Comparison of ENCODE assay signal across 20 cellular contexts in the genomic region with DNA sequence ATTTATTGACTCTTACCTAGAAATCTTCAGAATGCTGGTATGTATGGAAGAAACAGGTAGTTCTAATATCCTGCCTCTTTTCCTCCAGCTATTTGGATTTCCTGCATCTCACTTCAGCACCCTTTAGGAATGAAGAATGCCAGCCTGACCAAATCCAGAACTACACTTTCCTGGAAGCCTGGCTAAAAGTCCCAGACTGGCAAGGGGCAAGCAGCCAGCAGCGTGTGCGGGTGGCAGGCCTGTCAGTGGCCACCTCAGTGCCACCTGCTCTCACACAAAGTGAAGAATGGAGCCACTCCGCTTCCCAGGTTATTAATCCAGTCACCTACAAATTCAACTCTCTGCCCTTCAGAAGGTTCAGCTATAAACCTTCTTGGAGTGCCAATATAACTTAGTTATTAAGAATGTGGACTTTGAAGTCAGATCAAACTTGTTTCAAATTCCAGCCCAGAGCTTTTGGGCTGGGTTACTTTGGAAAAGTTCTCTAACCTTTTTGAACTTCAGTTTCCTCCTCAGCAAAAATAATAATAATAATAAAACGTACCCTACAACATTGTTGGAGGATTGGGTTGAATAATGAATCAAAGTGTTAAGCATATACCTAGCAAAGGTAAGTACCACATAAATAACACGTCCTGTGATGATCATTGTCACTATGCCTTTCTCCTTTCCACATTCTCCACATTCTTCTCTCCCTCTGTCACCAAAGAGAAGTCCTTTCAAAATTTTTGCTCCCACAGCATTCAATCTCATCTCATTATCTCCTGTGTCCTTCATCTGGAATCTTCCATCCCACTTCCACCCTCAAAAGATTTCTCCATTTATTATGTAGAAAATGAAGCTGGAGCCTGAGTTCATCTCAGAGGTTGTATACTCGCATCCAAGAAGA. TPM values are rescaled to one million over a fixed set of nuclear protein-coding genes. Genes with fewer than 3 reads are reported as not detected.
DNase-seq lines count a peak whose midpoint lies in the region; ATAC-seq and TF ChIP-seq lines count a peak whose summit lies in the region.
"Had no signal": no experiment of that assay in that cellular context is flagged by ENCODE, and none has a peak within 500 bp of the region (broad histone marks: within the 10 kb centered on the region; RNA-seq: fewer than 3 reads in every experiment).

No MANE protein-coding gene starts in this region.

- H3K4me3 ChIP-seq in right atrium auricular region, result no peak overlapping the region
- no peak overlapping the region for H3K4me3 ChIP-seq in muscle layer of duodenum (ENCODE audit: low read depth in 1 of 2, low read length in 2 of 2)
- H3K4me3 ChIP-seq in lower lobe of right lung, result no peak overlapping the region
- H3K4me3 ChIP-seq: left lung had no signal

- no peaks in the 10 kb centered on the region for H3K27me3 ChIP-seq in right atrium auricular region
- no peaks in the 10 kb centered on the region for H3K27me3 ChIP-seq in muscle layer of duodenum (ENCODE audit: low read depth, low read length)
- no peaks in the 10 kb centered on the region for H3K27me3 ChIP-seq in lower lobe of right lung (ENCODE audit: low read depth)

- H3K36me3 ChIP-seq in right atrium auricular region (no peaks in the 10 kb centered on the region), muscle layer of duodenum (ENCODE audit: control insufficient read depth in 1 of 2, insufficient read depth in 2 of 2, low read length in 2 of 2) (no peaks in the 10 kb centered on the region), lower lobe of right lung (no peaks in the 10 kb centered on the region)
- H3K36me3 ChIP-seq: left lung had no signal

- H3K4me1 ChIP-seq in right atrium auricular region (peaks cover 0 to 8% of the 10 kb centered on the region in 2 donors), muscle layer of duodenum (ENCODE audit: control insufficient read depth in 1 of 2, insufficient read depth in 2 of 2, low read length in 2 of 2) (peaks cover 0 to 6% of the 10 kb centered on the region in 2 donors), lower lobe of right lung (no peaks in the 10 kb centered on the region)
- H3K4me1 ChIP-seq: left lung had no signal

- intact Hi-C loops in lower lobe of right lung (cut with DNase I), result no loop called here

- DNase-seq in cerebellum (ENCODE audit: low spot score) (peak; percentile 84), right atrium auricular region (ENCODE audit: low spot score) (no peak), COLO829 (ENCODE audit: low spot score) (no peak), lower lobe of right lung (no peak)
- DNase-seq: activated B cell treated with CpG ODN at 0.5 μM for 24 hours; activated CD4-positive, alpha-beta T cell treated with anti-CD3 and anti-CD28 coated beads, Interleukin-2, amount 50 U/mL, for 4 hours; activated CD8-positive, alpha-beta memory T cell treated with anti-CD3 and anti-CD28 coated beads, Interleukin-2, amount 50 U/mL, for 48 hours; aorta; Calu3; EL; H9; SHP77 had no signal

- H3K27ac ChIP-seq in right atrium auricular region (peak overlapping the region; percentile 72 to 78), muscle layer of duodenum (ENCODE audit: low read length) (peak overlapping the region; percentile 64), lower lobe of right lung (no peak overlapping the region)
- H3K27ac ChIP-seq: epithelial cell of prostate, left lung had no signal

- no peaks in the 10 kb centered on the region for H3K9me3 ChIP-seq in right atrium auricular region
- H3K9me3 ChIP-seq in muscle layer of duodenum (ENCODE audit: control insufficient read depth in 1 of 2, low read length in 2 of 2), result no peaks in the 10 kb centered on the region
- no peaks in the 10 kb centered on the region for H3K9me3 ChIP-seq in lower lobe of right lung
- H3K9me3 ChIP-seq: left lung had no signal

- ATAC-seq in lower lobe of right lung (no peak), GM18873 (IDR thresholded peaks at IDR 0.05; ENCODE audit: low FRiP score, unreplicated experiment) (no peak)
- ATAC-seq: activated T-helper 17 cell treated with anti-CD3 and anti-CD28 coated beads, Interleukin-2, amount 50 U/mL, for 72 hours; left lung had no signal

- TF ChIP-seq CTCF in right atrium auricular region (IDR thresholded peaks at IDR 0.05) (no peak), lower lobe of right lung (IDR thresholded peaks at IDR 0.05) (no peak)

RNA-seq across cellular contexts. Expression of gene ALDOB, which starts 6.9 kb away (rescaled TPM):
- total RNA-seq in cerebellum (0.54 TPM), right atrium auricular region (under 1 TPM; 0.24 to 0.85 TPM), lower lobe of right lung (0.38 TPM)
- total RNA-seq: activated B cell treated with CpG ODN at 0.5 μM for 24 hours; activated T-helper 17 cell treated with anti-CD3 and anti-CD28 coated beads, Interleukin-2, amount 50 U/mL, for 72 hours; aorta; H9; left lung; NCI-H460; neural crest cell; subcutaneous adipose tissue had no signal

RNA-seq across cellular contexts. Expression of gene ZNF189, which starts 43.8 kb away (rescaled TPM):
- total RNA-seq in cerebellum (40.6 TPM), right atrium auricular region (10 to 100 TPM; 20.2 to 22.1 TPM), lower lobe of right lung (20.7 TPM)

RNA-seq across cellular contexts. Expression of gene MRPL50, which starts 44.1 kb away (rescaled TPM):
- total RNA-seq in cerebellum (34.2 TPM), right atrium auricular region (10 to 100 TPM; 12.5 to 14.8 TPM), lower lobe of right lung (10.9 TPM)

RNA-seq across cellular contexts. Expression of gene BAAT, which starts 57.7 kb away (rescaled TPM):
- not detected for total RNA-seq in cerebellum
- total RNA-seq in right atrium auricular region, result under 1 TPM in 1 of 2 donors, not detected in 1; 0.20 TPM
- total RNA-seq in lower lobe of right lung, result not detected
- total RNA-seq: activated B cell treated with CpG ODN at 0.5 μM for 24 hours, aorta, subcutaneous adipose tissue had no signal
